In the genomic region with DNA sequence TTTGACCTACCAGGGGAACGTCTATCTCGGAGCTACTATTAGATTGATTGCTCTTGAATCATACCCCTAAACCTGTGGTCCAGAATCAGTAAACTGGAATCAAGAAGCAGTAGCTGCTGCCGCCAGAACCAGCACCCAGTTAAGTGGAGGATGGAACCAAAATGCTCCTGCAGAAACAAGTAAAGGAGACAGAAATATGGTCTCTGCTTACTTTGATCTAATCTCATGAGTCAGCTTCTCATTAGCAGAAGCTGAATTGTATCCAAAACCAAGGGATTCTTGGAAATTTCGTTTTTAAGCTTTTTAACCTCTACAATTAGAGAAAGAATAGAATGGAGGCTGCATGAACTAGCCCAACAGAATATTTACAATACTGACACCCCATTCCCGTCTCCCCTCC, we compare ENCODE assay signal across 10 cellular contexts. TPM values are rescaled to one million over a fixed set of nuclear protein-coding genes. Genes with fewer than 3 reads are reported as not detected.
DNase-seq lines count a peak whose midpoint lies in the region; ATAC-seq and TF ChIP-seq lines count a peak whose summit lies in the region.
"Had no signal": no experiment of that assay in that cellular context is flagged by ENCODE, and none has a peak within 500 bp of the region (broad histone marks: within the 10 kb centered on the region; RNA-seq: fewer than 3 reads in every experiment).

No MANE protein-coding gene starts in this region.

- no peak for TF ChIP-seq CTCF in fibroblast of mammary gland (conservative IDR thresholded peaks at IDR 0.05; ENCODE audit: control insufficient read depth, insufficient read depth, low read depth, low read length)

- no peaks in the 10 kb centered on the region for H3K27me3 Mint-ChIP-seq in activated T-cell treated with anti-CD3 and anti-CD28 coated beads, Interleukin-2, amount 50 U/mL, for 24 hours
- no peaks in the 10 kb centered on the region for H3K27me3 Mint-ChIP-seq in activated CD4-positive, alpha-beta memory T cell treated with anti-CD3 and anti-CD28 coated beads for 36 hours

- CTCF ChIA-PET in activated CD4-positive, alpha-beta memory T cell treated with anti-CD3 and anti-CD28 coated beads for 36 hours (lab: Charles Lee) = interaction anchor here (0.6 to 4.5 kb wide), 11 partner anchors 13 to 147 kb away, joined by 3 to 53 read pairs (median 4); a partner anchor contains a TSS

- no peak for ATAC-seq in GM21528 (IDR thresholded peaks at IDR 0.05; ENCODE audit: low FRiP score, unreplicated experiment)

- peaks cover 1 to 53% (median 36%) of the 10 kb centered on the region in 5 donors for H3K4me1 ChIP-seq in subcutaneous abdominal adipose tissue (ENCODE audit: control insufficient read depth in 5 of 5, insufficient read depth in 5 of 5, low read length in 5 of 5)

- peaks cover 8 to 48% (median 25%) of the 10 kb centered on the region in 5 donors for H3K36me3 ChIP-seq in subcutaneous abdominal adipose tissue (ENCODE audit: control insufficient read depth in 5 of 5, insufficient read depth in 5 of 5, low read length in 5 of 5)

- POLR2A ChIA-PET in activated CD4-positive, alpha-beta memory T cell treated with anti-CD3 and anti-CD28 coated beads for 36 hours (lab: Charles Lee) = interaction anchor here (0.7 to 6.5 kb wide), 12 partner anchors 13 to 245 kb away, joined by 3 to 91 read pairs (median 4); a partner anchor contains a TSS

- intact Hi-C loops in activated CD4-positive, alpha-beta memory T cell treated with anti-CD3 and anti-CD28 coated beads for 36 hours (cut with micrococcal nuclease) = loop anchor here (2.0 kb wide), 1 partner anchor 164 kb away; no protein-coding TSS in a partner anchor

- H3K27ac ChIP-seq in subcutaneous abdominal adipose tissue (ENCODE audit: low read depth, low read length) = peak overlapping the region; percentile 84
- H3K27ac ChIP-seq: PC-9 had no signal

- peak overlapping the region; percentile 98 for H3K27ac Mint-ChIP-seq in activated T-cell treated with anti-CD3 and anti-CD28 coated beads, Interleukin-2, amount 50 U/mL, for 24 hours
- peak overlapping the region; percentile 92 for H3K27ac Mint-ChIP-seq in activated CD4-positive, alpha-beta memory T cell treated with anti-CD3 and anti-CD28 coated beads for 36 hours

- H3K4me3 ChIP-seq in fibroblast of mammary gland (ENCODE audit: control insufficient read depth, low read depth, low read length) = no peak overlapping the region
- no peak overlapping the region for H3K4me3 ChIP-seq in subcutaneous abdominal adipose tissue (ENCODE audit: low read depth in 1 of 5, low read length in 5 of 5)
- H3K4me3 ChIP-seq: PC-9 had no signal

- H3K27me3 ChIP-seq in subcutaneous abdominal adipose tissue (ENCODE audit: control insufficient read depth in 5 of 5, insufficient read depth in 4 of 5, low read length in 5 of 5) = no peaks in the 10 kb centered on the region

- H3K9ac ChIP-seq in subcutaneous abdominal adipose tissue (ENCODE audit: low read length in 5 of 5) = no peak overlapping the region

- peak overlapping the region; percentile 56 for H3K4me3 Mint-ChIP-seq in activated T-cell treated with anti-CD3 and anti-CD28 coated beads, Interleukin-2, amount 50 U/mL, for 24 hours
- H3K4me3 Mint-ChIP-seq in activated CD4-positive, alpha-beta memory T cell treated with anti-CD3 and anti-CD28 coated beads for 36 hours = peak overlapping the region; percentile 48

- H3K9me3 Mint-ChIP-seq in activated T-cell treated with anti-CD3 and anti-CD28 coated beads, Interleukin-2, amount 50 U/mL, for 24 hours = no peaks in the 10 kb centered on the region
- no peaks in the 10 kb centered on the region for H3K9me3 Mint-ChIP-seq in activated CD4-positive, alpha-beta memory T cell treated with anti-CD3 and anti-CD28 coated beads for 36 hours

- H3K4me1 Mint-ChIP-seq in activated T-cell treated with anti-CD3 and anti-CD28 coated beads, Interleukin-2, amount 50 U/mL, for 24 hours (ENCODE audit: low read depth) = peaks cover 90% of the 10 kb centered on the region
- peaks cover 80% of the 10 kb centered on the region for H3K4me1 Mint-ChIP-seq in activated CD4-positive, alpha-beta memory T cell treated with anti-CD3 and anti-CD28 coated beads for 36 hours (ENCODE audit: low read depth)

- peaks cover 95% of the 10 kb centered on the region for H3K36me3 Mint-ChIP-seq in activated T-cell treated with anti-CD3 and anti-CD28 coated beads, Interleukin-2, amount 50 U/mL, for 24 hours (ENCODE audit: low read depth)
- peaks cover 50% of the 10 kb centered on the region for H3K36me3 Mint-ChIP-seq in activated CD4-positive, alpha-beta memory T cell treated with anti-CD3 and anti-CD28 coated beads for 36 hours

- H3K9me3 ChIP-seq in subcutaneous abdominal adipose tissue (ENCODE audit: control insufficient read depth in 5 of 5, low read length in 5 of 5) = no peaks in the 10 kb centered on the region

- no peak for DNase-seq in activated T-cell treated with anti-CD3 and anti-CD28 coated beads, Interleukin-2, amount 50 U/mL, for 24 hours
- DNase-seq in activated T-cell treated with anti-CD3 and anti-CD28 coated beads, Interleukin-2, amount 50 U/mL, for 1 hour = no peak
- DNase-seq in activated CD4-positive, alpha-beta memory T cell treated with anti-CD3 and anti-CD28 coated beads for 36 hours = no peak
- DNase-seq in fibroblast of mammary gland (ENCODE audit: low read depth) (peak; percentile 46), glomerular visceral epithelial cell (ENCODE audit: extremely low spot score) (no peak), NCI-H526 (lab: John Stamatoyannopoulos, UW) (no peak)
- DNase-seq: NCI-H1092, PC-9 had no signal

RNA-seq across cellular contexts. Expression of a gene that starts 42.6 kb away (rescaled TPM):
- total RNA-seq in activated CD4-positive, alpha-beta memory T cell treated with anti-CD3 and anti-CD28 coated beads for 36 hours = 10 to 100 TPM; 15.1 to 15.3 TPM

RNA-seq across cellular contexts. Expression of a gene that starts 49.4 kb away (rescaled TPM):
- total RNA-seq in activated CD4-positive, alpha-beta memory T cell treated with anti-CD3 and anti-CD28 coated beads for 36 hours = 10 to 100 TPM; 64.3 to 67.8 TPM
